ENCODE assay signal across 8 cellular contexts in the genomic region with DNA sequence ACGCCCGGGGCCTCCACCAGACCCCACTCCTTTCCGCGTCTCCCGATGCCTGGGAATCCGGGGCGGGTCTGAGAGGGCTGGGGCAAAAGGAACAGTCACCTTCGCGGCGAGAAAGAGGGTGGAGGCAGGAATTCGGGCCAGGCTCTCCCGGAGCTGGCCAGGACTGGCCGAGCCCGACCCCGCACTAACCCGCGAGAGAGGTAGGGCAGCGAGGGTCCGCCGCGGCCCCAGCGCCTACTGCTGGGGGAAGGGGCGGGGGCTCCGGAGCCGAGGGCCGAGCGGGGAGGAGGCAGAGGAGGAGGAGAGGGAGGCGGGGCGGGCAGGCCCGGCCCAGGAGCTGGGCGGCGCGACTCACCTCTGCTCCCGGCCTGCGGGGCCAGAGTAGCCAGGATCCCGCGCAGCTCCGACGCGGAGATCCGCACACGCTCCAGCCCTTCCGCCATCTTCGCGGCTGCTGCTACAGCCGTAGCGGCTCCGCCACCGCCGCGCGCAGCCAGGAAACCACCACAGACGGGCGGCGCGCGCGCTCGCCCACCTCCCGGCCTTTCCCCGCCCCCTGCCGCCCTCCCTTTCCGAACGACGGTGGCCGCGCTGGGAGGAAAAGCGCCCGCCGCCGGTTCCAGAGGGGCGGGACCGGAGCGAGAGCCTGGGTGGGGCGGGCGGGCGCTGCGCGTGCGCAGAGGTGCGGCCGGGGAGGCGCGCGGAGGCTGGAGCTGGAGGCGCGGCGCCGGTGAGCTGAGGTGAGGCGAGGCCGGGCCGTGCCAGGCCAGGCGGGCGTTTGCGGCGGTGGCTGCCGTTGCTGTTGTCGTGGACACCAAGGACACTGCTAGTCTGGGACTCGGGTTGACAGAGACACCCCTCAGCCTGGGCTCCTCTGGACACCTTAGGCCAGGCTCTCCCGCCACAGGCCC. TPM values are rescaled to one million over a fixed set of nuclear protein-coding genes. Genes with fewer than 3 reads are reported as not detected.
DNase-seq lines count a peak whose midpoint lies in the region; ATAC-seq and TF ChIP-seq lines count a peak whose summit lies in the region.

A gene (minus strand): TSS at position 508 of the 911 bp plus-strand sequence. CDS start 65 bp downstream, at position 443.
A gene with protein sequence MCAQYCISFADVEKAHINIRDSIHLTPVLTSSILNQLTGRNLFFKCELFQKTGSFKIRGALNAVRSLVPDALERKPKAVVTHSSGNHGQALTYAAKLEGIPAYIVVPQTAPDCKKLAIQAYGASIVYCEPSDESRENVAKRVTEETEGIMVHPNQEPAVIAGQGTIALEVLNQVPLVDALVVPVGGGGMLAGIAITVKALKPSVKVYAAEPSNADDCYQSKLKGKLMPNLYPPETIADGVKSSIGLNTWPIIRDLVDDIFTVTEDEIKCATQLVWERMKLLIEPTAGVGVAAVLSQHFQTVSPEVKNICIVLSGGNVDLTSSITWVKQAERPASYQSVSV (plus strand): TSS at position 673 of the 911 bp plus-strand sequence. CDS start 11,611 bp downstream, outside the sequence.

- peaks cover 69% of the 10 kb centered on the region for H3K79me2 ChIP-seq in DOHH2 (ENCODE audit: control insufficient read depth, low read length)

- peak within 1 kb of the TSS; percentile 70 for H3K27ac Mint-ChIP-seq in activated T-helper 2 cell treated with anti-CD3 and anti-CD28 coated beads, Interferon-gamma antibody, Interleukin-2, Interleukin-4, amounts not matched to agents 10 μg/mL and 5 μg/mL and 100 μg/mL, durations not matched to agents 14 hours and 24 hours and 36 hours
- H3K27ac Mint-ChIP-seq in naive thymus-derived CD8-positive, alpha-beta T cell = peak within 1 kb of the TSS; percentile 57 to 95 (median 92)

- no peaks in the 10 kb centered on the region for H3K27me3 ChIP-seq in DOHH2 (ENCODE audit: control insufficient read depth, low read length)

- peak; percentile 77 for DNase-seq in Jurkat, Clone E6-1 (ENCODE audit: low read depth, low spot score)
- DNase-seq in RPMI8226 (peak; percentile 91), fibroblast of mammary gland (ENCODE audit: low read depth) (peak; percentile 72)
- peak; percentile 90 for DNase-seq in activated T-helper 2 cell treated with anti-CD3 and anti-CD28 coated beads, Interferon-gamma antibody, Interleukin-2, Interleukin-4, amounts not matched to agents 10 μg/mL and 5 μg/mL and 100 μg/mL, durations not matched to agents 14 hours and 24 hours and 36 hours (ENCODE audit: low spot score)
- DNase-seq in naive thymus-derived CD8-positive, alpha-beta T cell = peak; percentile 85 to 97 (median 94)
- DNase-seq in stimulated activated naive CD4-positive, alpha-beta T cell (lab: John Stamatoyannopoulos, UW) = peak; percentile 91 to 97 (median 95)

- H3K27ac ChIP-seq in DOHH2 (ENCODE audit: low read depth, low read length) = peak within 1 kb of the TSS; percentile 51

- no peaks in the 10 kb centered on the region for H3K9me3 Mint-ChIP-seq in activated T-helper 2 cell treated with anti-CD3 and anti-CD28 coated beads, Interferon-gamma antibody, Interleukin-2, Interleukin-4, amounts not matched to agents 10 μg/mL and 5 μg/mL and 100 μg/mL, durations not matched to agents 14 hours and 24 hours and 36 hours
- no peaks in the 10 kb centered on the region for H3K9me3 Mint-ChIP-seq in naive thymus-derived CD8-positive, alpha-beta T cell

- H4K20me1 ChIP-seq in DOHH2 (ENCODE audit: control insufficient read depth, insufficient read depth, low read depth, low read length) = peaks cover 5% of the 10 kb centered on the region; the same call in 1 of the 2 replicates

- H3K9me2 ChIP-seq in DOHH2 (replicated peaks; ENCODE audit: control insufficient read depth, low read length) = no peaks in the 10 kb centered on the region

- peak within 1 kb of the TSS; percentile 87 for H3K4me3 Mint-ChIP-seq in activated T-helper 2 cell treated with anti-CD3 and anti-CD28 coated beads, Interferon-gamma antibody, Interleukin-2, Interleukin-4, amounts not matched to agents 10 μg/mL and 5 μg/mL and 100 μg/mL, durations not matched to agents 14 hours and 24 hours and 36 hours (ENCODE audit: low read depth)
- peak within 1 kb of the TSS; percentile 83 to 95 (median 92) for H3K4me3 Mint-ChIP-seq in naive thymus-derived CD8-positive, alpha-beta T cell

- H3K36me3 Mint-ChIP-seq in activated T-helper 2 cell treated with anti-CD3 and anti-CD28 coated beads, Interferon-gamma antibody, Interleukin-2, Interleukin-4, amounts not matched to agents 10 μg/mL and 5 μg/mL and 100 μg/mL, durations not matched to agents 14 hours and 24 hours and 36 hours (ENCODE audit: low read depth) = peaks cover 27% of the 10 kb centered on the region
- peaks cover 4 to 24% (median 8%) of the 10 kb centered on the region in 3 donors for H3K36me3 Mint-ChIP-seq in naive thymus-derived CD8-positive, alpha-beta T cell

- intact Hi-C loops in activated T-helper 2 cell treated with anti-CD3 and anti-CD28 coated beads, Interferon-gamma antibody, Interleukin-2, Interleukin-4, amounts not matched to agents 10 μg/mL and 5 μg/mL and 100 μg/mL, durations not matched to agents 14 hours and 24 hours and 36 hours (cut with micrococcal nuclease) = loop anchor here (1.0 to 5.0 kb wide), 4 partner anchors 34 to 587 kb away; a partner anchor contains a TSS

- peaks cover 7% of the 10 kb centered on the region; the same call in 1 of the 2 replicates for H3F3A ChIP-seq in DOHH2 (ENCODE audit: control insufficient read depth, insufficient read depth)

- POLR2A ChIA-PET in naive thymus-derived CD8-positive, alpha-beta T cell (lab: Charles Lee) = interaction anchor here (0.5 to 3.3 kb wide), 12 partner anchors 12 to 623 kb away, joined by 3 to 34 read pairs (median 4); a partner anchor contains a TSS

- peaks cover 15% of the 10 kb centered on the region for H3K4me1 ChIP-seq in DOHH2 (ENCODE audit: control insufficient read depth, low read length)

- TF ChIP-seq CTCF in DOHH2 (IDR thresholded peaks at IDR 0.05; ENCODE audit: low read depth, low read length, poor library complexity, severe bottlenecking) (no peak), fibroblast of mammary gland (conservative IDR thresholded peaks at IDR 0.05; ENCODE audit: control insufficient read depth, insufficient read depth, low read depth, low read length) (no peak)

- H3K27me3 Mint-ChIP-seq in activated T-helper 2 cell treated with anti-CD3 and anti-CD28 coated beads, Interferon-gamma antibody, Interleukin-2, Interleukin-4, amounts not matched to agents 10 μg/mL and 5 μg/mL and 100 μg/mL, durations not matched to agents 14 hours and 24 hours and 36 hours (ENCODE audit: low read depth) = no peaks in the 10 kb centered on the region
- no peaks in the 10 kb centered on the region for H3K27me3 Mint-ChIP-seq in naive thymus-derived CD8-positive, alpha-beta T cell

- H3K9me3 ChIP-seq in DOHH2 (ENCODE audit: control insufficient read depth, insufficient read depth, low read length) = no peaks in the 10 kb centered on the region

- peak; percentile 62 for ATAC-seq in GM21717 (IDR thresholded peaks at IDR 0.05; ENCODE audit: unreplicated experiment)
- ATAC-seq in naive thymus-derived CD8-positive, alpha-beta T cell = peak; percentile 87 to 90

- peaks cover 25% of the 10 kb centered on the region for H3K4me1 Mint-ChIP-seq in activated T-helper 2 cell treated with anti-CD3 and anti-CD28 coated beads, Interferon-gamma antibody, Interleukin-2, Interleukin-4, amounts not matched to agents 10 μg/mL and 5 μg/mL and 100 μg/mL, durations not matched to agents 14 hours and 24 hours and 36 hours (ENCODE audit: low read depth)
- peaks cover 17 to 43% (median 33%) of the 10 kb centered on the region in 4 donors for H3K4me1 Mint-ChIP-seq in naive thymus-derived CD8-positive, alpha-beta T cell

- H3K4me2 ChIP-seq in DOHH2 (ENCODE audit: low read length) = peak within 1 kb of the TSS; percentile 74

- peak within 1 kb of the TSS; percentile 95 for H3K4me3 ChIP-seq in DOHH2 (ENCODE audit: low read length)
- peak within 1 kb of the TSS; percentile 86 for H3K4me3 ChIP-seq in Jurkat, Clone E6-1 (ENCODE audit: low read length)
- peak within 1 kb of the TSS; percentile 91 for H3K4me3 ChIP-seq in fibroblast of mammary gland (ENCODE audit: control insufficient read depth, low read depth, low read length)

- H3K36me3 ChIP-seq in DOHH2 (ENCODE audit: control insufficient read depth, low read length) = peaks cover 35% of the 10 kb centered on the region

RNA-seq across cellular contexts. Expression of the first gene that starts in this region (rescaled TPM):
- polyA plus RNA-seq in Jurkat, Clone E6-1 (2012; ENCODE audit: insufficient read depth, insufficient read length) = 28.0 TPM
- 33.5 and 43.0 TPM in 2 replicates for total RNA-seq in activated T-helper 2 cell treated with anti-CD3 and anti-CD28 coated beads, Interferon-gamma antibody, Interleukin-2, Interleukin-4, amounts not matched to agents 10 μg/mL and 5 μg/mL and 100 μg/mL, durations not matched to agents 14 hours and 24 hours and 36 hours
- total RNA-seq in naive thymus-derived CD8-positive, alpha-beta T cell = 10 to 100 TPM; 49.6 to 51.4 TPM
- polyA plus RNA-seq in naive thymus-derived CD8-positive, alpha-beta T cell = 10 to 100 TPM in 1 of 3 donors, 1 to 10 TPM in 2; 5.3 to 13.5 (median 9.0) TPM

RNA-seq across cellular contexts. Expression of the second gene that starts in this region (rescaled TPM):
- 21.0 TPM for polyA plus RNA-seq in Jurkat, Clone E6-1 (2012; ENCODE audit: insufficient read depth, insufficient read length)
- 17.3 and 18.4 TPM in 2 replicates for total RNA-seq in activated T-helper 2 cell treated with anti-CD3 and anti-CD28 coated beads, Interferon-gamma antibody, Interleukin-2, Interleukin-4, amounts not matched to agents 10 μg/mL and 5 μg/mL and 100 μg/mL, durations not matched to agents 14 hours and 24 hours and 36 hours
- 1 to 10 TPM; 6.1 to 7.3 TPM for total RNA-seq in naive thymus-derived CD8-positive, alpha-beta T cell
- 1 to 10 TPM; 3.6 to 9.6 (median 8.4) TPM for polyA plus RNA-seq in naive thymus-derived CD8-positive, alpha-beta T cell

Comparison
In these comparisons a context has a peak if more than half of its experiments do, and no peak if none do; other contexts are left out.
1. Peak in every context shown above with its lines: DNase-seq, ATAC-seq, H3K4me3 ChIP-seq and H3K27ac ChIP-seq.